22 cellular contexts compared by ENCODE assay signal in the genomic region with DNA sequence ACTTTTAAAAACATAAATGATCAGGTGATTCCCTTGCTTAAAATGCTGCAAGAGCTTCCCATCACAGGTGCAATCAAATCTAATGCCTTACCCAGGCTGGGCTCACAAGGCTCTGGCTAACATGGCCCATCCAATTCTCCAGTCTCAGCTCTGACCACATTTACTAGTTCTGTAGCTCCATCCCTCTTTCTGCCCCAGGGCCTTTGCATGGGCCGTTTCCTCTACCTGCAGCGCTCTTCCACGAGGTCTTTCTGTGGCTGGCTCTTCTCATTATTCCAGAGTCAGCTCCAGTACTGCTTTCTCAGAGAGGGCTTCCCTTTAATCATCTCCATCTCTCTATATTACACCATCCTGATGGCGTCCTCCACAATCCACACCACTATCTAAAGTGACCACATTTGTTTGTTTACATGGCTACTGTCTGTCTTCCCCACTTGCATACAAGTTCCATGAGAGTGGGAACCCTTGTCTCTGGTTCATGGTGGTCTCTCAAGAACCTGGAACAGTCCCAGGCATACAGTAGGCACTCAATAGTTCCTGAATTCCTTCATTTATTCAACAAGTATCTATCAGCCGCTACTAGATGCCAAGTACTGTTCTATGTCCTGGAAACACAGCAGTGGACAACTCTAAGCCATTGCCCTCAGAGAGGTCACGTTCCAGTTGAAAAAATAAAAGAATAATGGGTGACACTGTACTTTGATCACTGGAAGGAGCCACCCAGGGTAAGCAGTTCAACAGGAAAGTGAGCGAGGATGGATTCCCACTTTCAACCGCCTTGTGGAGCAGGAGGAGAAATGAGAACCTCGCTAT. TPM values are rescaled to one million over a fixed set of nuclear protein-coding genes. Genes with fewer than 3 reads are reported as not detected.
"Had no signal": no experiment of that assay in that cellular context is flagged by ENCODE, and none has a peak within 500 bp of the region (broad histone marks: within the 10 kb centered on the region; RNA-seq: fewer than 3 reads in every experiment).

No MANE protein-coding gene starts in this region.

- H3K27me3 ChIP-seq: SJSA1 had no signal

- H3K4me3 ChIP-seq: SJSA1, SK-N-MC had no signal

- H3K27ac ChIP-seq: HL-60, SJSA1 had no signal

- H3K4me1 ChIP-seq: SJSA1 had no signal

- FAIRE-seq: RCC 7860 had no signal

- H3K36me3 ChIP-seq: SJSA1 had no signal

- H3K9me3 ChIP-seq: SJSA1 had no signal

- DNase-seq: IMR-90, KG1, MV-4-11, NCI-H1048, NCI-H1105 treated with DMSO at 0.1 percent for 48 hours, NCI-H1417 treated with DMSO at 0.1 percent for 48 hours, NCI-H146, NCI-H1694 treated with DMSO at 0.1 percent for 48 hours, NCI-H1930, NCI-H2081, NCI-H2107, NCI-H2227 treated with DMSO at 0.1 percent for 48 hours, NCI-H524, NCI-H526 treated with DMSO at 0.1 percent for 48 hours, NCI-H748 treated with DMSO at 0.1 percent for 48 hours, Right ventricle myocardium superior, RPMI8226, SIG-M5 had no signal

RNA-seq across cellular contexts. Expression of gene CYP24A1, which starts 12.6 kb away (rescaled TPM):
- total RNA-seq: IMR-90, Right ventricle myocardium superior, SJSA1 had no signal
- polyA plus RNA-seq: IMR-90 had no signal
